1 cellular context compared by ENCODE assay signal in genomic region chr13:74129500-74130144, GRCh38.
A peak's percentile ranks its signal among the peaks of the same experiment; 100 is the strongest.
TF ChIP-seq lines count a peak whose summit lies in the region.

No MANE protein-coding gene starts in this region.

TF ChIP-seq in HEK293, 187 proteins besides CTCF, POLR2A, EP300 and RAD21 (continued from another document):
- TF ChIP-seq ZNF692 (tag by site-specific recombination; IDR thresholded peaks at IDR 0.05) (no peak), ZBTB20 (tag by site-specific recombination; IDR thresholded peaks at IDR 0.05) (no peak), HOXD13 (CRISPR knock-in tag; IDR thresholded peaks at IDR 0.05; ENCODE audit: borderline replicate concordance) (0 out of 2 replicates have a peak, but pooled peaks have one; percentile 29), ZNF24 (tag by site-specific recombination; IDR thresholded peaks at IDR 0.05) (peak; percentile 73; the same call in 1 of the 2 replicates), ZXDB (tag by site-specific recombination; IDR thresholded peaks at IDR 0.05) (peak; percentile 42; the same call in 1 of the 2 replicates), ZNF585B (tag by site-specific recombination; IDR thresholded peaks at IDR 0.05) (no peak), INSM2 (tag by site-specific recombination; IDR thresholded peaks at IDR 0.05) (0 out of 2 replicates have a peak, but pooled peaks have one; percentile 48), ZNF280D (tag by site-specific recombination; IDR thresholded peaks at IDR 0.05) (no peak), MZF1 (tag by site-specific recombination; IDR thresholded peaks at IDR 0.05; ENCODE audit: borderline replicate concordance) (no peak), ZNF664 (tag by site-specific recombination; IDR thresholded peaks at IDR 0.05) (peak; percentile 18; the same call in 1 of the 2 replicates), HOXA7 (CRISPR knock-in tag; IDR thresholded peaks at IDR 0.05; ENCODE audit: borderline replicate concordance) (no peak), ZSCAN16 (tag by site-specific recombination; IDR thresholded peaks at IDR 0.05) (no peak), ZSCAN30 (tag by site-specific recombination; IDR thresholded peaks at IDR 0.05) (no peak), SETDB1 (IDR thresholded peaks at IDR 0.05; ENCODE audit: insufficient read length, low read length) (no peak), ZNF501 (tag by site-specific recombination; IDR thresholded peaks at IDR 0.05) (0 out of 2 replicates have a peak, but pooled peaks have one; percentile 4), ZNF629 (tag by site-specific recombination; IDR thresholded peaks at IDR 0.05) (no peak; the same call in 1 of the 2 replicates), KLF9 (tag by site-specific recombination; IDR thresholded peaks at IDR 0.05; ENCODE audit: low read depth) (peak; percentile 65; the same call in 1 of the 2 replicates), SP7 (tag by site-specific recombination; IDR thresholded peaks at IDR 0.05) (peak; percentile 97), ZNF660 (tag by site-specific recombination; IDR thresholded peaks at IDR 0.05) (no peak), ZNF426 (tag by site-specific recombination; IDR thresholded peaks at IDR 0.05) (no peak), KLF7 (tag by site-specific recombination; IDR thresholded peaks at IDR 0.05; ENCODE audit: borderline replicate concordance) (peak; percentile 96), ZNF292 (tag by site-specific recombination; IDR thresholded peaks at IDR 0.05; ENCODE audit: borderline replicate concordance, low read depth) (no peak), ZEB2 (tag by site-specific recombination; IDR thresholded peaks at IDR 0.05) (peak; percentile 56; the same call in 1 of the 2 replicates), ZNF785 (tag by site-specific recombination; IDR thresholded peaks at IDR 0.05) (no peak), ZNF366 (tag by site-specific recombination; conservative IDR thresholded peaks at IDR 0.05) (peak; percentile 70), ZNF350 (tag by site-specific recombination; IDR thresholded peaks at IDR 0.05) (no peak), ZFP3 (tag by site-specific recombination; IDR thresholded peaks at IDR 0.05; ENCODE audit: low read depth) (no peak), ZNF423 (tag by site-specific recombination; IDR thresholded peaks at IDR 0.05) (no peak), FEZF1 (tag by site-specific recombination; IDR thresholded peaks at IDR 0.05) (peak; percentile 97), ZNF404 (tag by site-specific recombination; IDR thresholded peaks at IDR 0.05) (no peak), ZNF335 (tag by site-specific recombination; conservative IDR thresholded peaks at IDR 0.05) (peak; percentile 73), YY2 (tag by site-specific recombination; IDR thresholded peaks at IDR 0.05) (no peak)
- TF ChIP-seq, protein P1, sequence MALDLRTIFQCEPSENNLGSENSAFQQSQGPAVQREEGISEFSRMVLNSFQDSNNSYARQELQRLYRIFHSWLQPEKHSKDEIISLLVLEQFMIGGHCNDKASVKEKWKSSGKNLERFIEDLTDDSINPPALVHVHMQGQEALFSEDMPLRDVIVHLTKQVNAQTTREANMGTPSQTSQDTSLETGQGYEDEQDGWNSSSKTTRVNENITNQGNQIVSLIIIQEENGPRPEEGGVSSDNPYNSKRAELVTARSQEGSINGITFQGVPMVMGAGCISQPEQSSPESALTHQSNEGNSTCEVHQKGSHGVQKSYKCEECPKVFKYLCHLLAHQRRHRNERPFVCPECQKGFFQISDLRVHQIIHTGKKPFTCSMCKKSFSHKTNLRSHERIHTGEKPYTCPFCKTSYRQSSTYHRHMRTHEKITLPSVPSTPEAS (tag by site-specific recombination; IDR thresholded peaks at IDR 0.05): no peak; the same call in 1 of the 2 replicates
- TF ChIP-seq, protein P2, sequence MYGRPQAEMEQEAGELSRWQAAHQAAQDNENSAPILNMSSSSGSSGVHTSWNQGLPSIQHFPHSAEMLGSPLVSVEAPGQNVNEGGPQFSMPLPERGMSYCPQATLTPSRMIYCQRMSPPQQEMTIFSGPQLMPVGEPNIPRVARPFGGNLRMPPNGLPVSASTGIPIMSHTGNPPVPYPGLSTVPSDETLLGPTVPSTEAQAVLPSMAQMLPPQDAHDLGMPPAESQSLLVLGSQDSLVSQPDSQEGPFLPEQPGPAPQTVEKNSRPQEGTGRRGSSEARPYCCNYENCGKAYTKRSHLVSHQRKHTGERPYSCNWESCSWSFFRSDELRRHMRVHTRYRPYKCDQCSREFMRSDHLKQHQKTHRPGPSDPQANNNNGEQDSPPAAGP (tag by site-specific recombination; IDR thresholded peaks at IDR 0.05): no peak; the same call in 1 of the 2 replicates
- TF ChIP-seq, protein P3, sequence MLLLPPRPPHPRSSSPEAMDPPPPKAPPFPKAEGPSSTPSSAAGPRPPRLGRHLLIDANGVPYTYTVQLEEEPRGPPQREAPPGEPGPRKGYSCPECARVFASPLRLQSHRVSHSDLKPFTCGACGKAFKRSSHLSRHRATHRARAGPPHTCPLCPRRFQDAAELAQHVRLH (tag by site-specific recombination; IDR thresholded peaks at IDR 0.05): peak; percentile 67; the same call in 1 of the 2 replicates
TF ChIP-seq in HEK293: peak in this region for 36.
